1 cellular context compared by ENCODE assay signal in the genomic region with DNA sequence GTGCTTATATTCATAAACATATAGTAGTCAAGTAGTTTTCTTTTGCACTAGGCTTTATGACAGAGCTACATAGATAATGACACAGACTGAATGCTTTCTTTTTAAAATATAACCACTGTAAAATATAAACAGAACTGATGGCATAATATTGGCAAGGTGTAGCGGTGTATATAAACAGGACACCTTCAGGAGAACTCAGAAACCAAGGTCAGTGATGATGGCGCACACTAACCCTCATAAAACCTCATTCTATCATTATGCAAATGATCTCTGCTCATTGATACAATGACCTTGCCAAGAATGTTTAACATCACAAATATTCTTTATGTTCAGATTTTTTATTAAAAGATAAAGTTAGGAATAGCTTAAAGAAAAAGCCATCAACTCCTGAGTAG.
TF ChIP-seq lines count a peak whose summit lies in the region.

No MANE protein-coding gene starts in this region.

TF ChIP-seq in HepG2, 621 proteins besides CTCF, POLR2A, EP300 and RAD21:
- TF ChIP-seq, protein P1, sequence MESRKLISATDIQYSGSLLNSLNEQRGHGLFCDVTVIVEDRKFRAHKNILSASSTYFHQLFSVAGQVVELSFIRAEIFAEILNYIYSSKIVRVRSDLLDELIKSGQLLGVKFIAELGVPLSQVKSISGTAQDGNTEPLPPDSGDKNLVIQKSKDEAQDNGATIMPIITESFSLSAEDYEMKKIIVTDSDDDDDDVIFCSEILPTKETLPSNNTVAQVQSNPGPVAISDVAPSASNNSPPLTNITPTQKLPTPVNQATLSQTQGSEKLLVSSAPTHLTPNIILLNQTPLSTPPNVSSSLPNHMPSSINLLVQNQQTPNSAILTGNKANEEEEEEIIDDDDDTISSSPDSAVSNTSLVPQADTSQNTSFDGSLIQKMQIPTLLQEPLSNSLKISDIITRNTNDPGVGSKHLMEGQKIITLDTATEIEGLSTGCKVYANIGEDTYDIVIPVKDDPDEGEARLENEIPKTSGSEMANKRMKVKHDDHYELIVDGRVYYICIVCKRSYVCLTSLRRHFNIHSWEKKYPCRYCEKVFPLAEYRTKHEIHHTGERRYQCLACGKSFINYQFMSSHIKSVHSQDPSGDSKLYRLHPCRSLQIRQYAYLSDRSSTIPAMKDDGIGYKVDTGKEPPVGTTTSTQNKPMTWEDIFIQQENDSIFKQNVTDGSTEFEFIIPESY (CRISPR knock-in tag; IDR thresholded peaks at IDR 0.05): peak; percentile 88
- TF ChIP-seq KLF16 (CRISPR knock-in tag; IDR thresholded peaks at IDR 0.05) (0 out of 4 replicates have a peak, but pooled peaks of 1 of the 2 experiments have one; percentile 15), ZNF781 (CRISPR knock-in tag; IDR thresholded peaks at IDR 0.05; ENCODE audit: borderline replicate concordance, not compliant biosample characterization) (no peak), ZMAT3 (CRISPR knock-in tag; conservative IDR thresholded peaks at IDR 0.05) (no peak), ZFP36L2 (CRISPR knock-in tag; IDR thresholded peaks at IDR 0.05) (no peak), GPN1 (CRISPR knock-in tag; IDR thresholded peaks at IDR 0.05; ENCODE audit: borderline replicate concordance) (no peak), NR2C2 (CRISPR knock-in tag; IDR thresholded peaks at IDR 0.05; ENCODE audit: borderline replicate concordance) (no peak), ELF3 (CRISPR knock-in tag; IDR thresholded peaks at IDR 0.05) (no peak), FOXP1 (IDR thresholded peaks at IDR 0.05) (no peak), FOXP1 (CRISPR knock-in tag; IDR thresholded peaks at IDR 0.05) (0 out of 2 replicates have a peak, but pooled peaks have one; percentile 26), GATA4 (IDR thresholded peaks at IDR 0.05; ENCODE audit: borderline replicate concordance, low read depth) (no peak)
- TF ChIP-seq, protein P2, sequence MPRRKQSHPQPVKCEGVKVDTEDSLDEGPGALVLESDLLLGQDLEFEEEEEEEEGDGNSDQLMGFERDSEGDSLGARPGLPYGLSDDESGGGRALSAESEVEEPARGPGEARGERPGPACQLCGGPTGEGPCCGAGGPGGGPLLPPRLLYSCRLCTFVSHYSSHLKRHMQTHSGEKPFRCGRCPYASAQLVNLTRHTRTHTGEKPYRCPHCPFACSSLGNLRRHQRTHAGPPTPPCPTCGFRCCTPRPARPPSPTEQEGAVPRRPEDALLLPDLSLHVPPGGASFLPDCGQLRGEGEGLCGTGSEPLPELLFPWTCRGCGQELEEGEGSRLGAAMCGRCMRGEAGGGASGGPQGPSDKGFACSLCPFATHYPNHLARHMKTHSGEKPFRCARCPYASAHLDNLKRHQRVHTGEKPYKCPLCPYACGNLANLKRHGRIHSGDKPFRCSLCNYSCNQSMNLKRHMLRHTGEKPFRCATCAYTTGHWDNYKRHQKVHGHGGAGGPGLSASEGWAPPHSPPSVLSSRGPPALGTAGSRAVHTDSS (CRISPR knock-in tag; conservative IDR thresholded peaks at IDR 0.05): no peak
- TF ChIP-seq, protein P3, sequence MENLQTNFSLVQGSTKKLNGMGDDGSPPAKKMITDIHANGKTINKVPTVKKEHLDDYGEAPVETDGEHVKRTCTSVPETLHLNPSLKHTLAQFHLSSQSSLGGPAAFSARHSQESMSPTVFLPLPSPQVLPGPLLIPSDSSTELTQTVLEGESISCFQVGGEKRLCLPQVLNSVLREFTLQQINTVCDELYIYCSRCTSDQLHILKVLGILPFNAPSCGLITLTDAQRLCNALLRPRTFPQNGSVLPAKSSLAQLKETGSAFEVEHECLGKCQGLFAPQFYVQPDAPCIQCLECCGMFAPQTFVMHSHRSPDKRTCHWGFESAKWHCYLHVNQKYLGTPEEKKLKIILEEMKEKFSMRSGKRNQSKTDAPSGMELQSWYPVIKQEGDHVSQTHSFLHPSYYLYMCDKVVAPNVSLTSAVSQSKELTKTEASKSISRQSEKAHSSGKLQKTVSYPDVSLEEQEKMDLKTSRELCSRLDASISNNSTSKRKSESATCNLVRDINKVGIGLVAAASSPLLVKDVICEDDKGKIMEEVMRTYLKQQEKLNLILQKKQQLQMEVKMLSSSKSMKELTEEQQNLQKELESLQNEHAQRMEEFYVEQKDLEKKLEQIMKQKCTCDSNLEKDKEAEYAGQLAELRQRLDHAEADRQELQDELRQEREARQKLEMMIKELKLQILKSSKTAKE (CRISPR knock-in tag; IDR thresholded peaks at IDR 0.05; ENCODE audit: borderline replicate concordance): no peak
